8 cellular contexts compared by ENCODE assay signal in the genomic region with DNA sequence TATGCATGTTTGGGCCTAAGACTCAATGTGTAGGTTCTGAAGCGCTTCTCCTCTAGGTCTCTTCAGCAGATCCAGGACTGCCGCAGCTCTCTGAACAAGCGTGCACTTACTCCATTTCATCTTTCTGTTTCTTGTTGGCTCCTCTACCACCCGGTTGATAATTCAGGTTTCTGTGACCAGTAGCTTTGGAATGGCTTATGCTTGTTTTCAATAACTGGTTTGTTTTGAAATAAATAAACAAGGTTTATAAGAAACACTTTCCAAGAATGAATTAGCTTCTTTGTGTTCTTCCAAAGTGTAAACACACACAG. TPM values are rescaled to one million over a fixed set of nuclear protein-coding genes. Genes with fewer than 3 reads are reported as not detected.
DNase-seq lines count a peak whose midpoint lies in the region; ATAC-seq and TF ChIP-seq lines count a peak whose summit lies in the region.

No MANE protein-coding gene starts in this region.

- WGBS in adrenal gland, 4 donors: 2 to 8% (median 4%) methylated on average over 4 of the region's 4 CpGs
- WGBS in liver: 27% methylated on average over 4 of the region's 4 CpGs

- H3K36me3 Mint-ChIP-seq in activated T-cell treated with anti-CD3 and anti-CD28 coated beads, Interleukin-2, amount 50 U/mL, for 72 hours (ENCODE audit: insufficient read depth in 2 of 2): peaks cover 3 to 6% of the 10 kb centered on the region in 2 donors

- no peaks in the 10 kb centered on the region for H3K9me3 Mint-ChIP-seq in activated T-cell treated with anti-CD3 and anti-CD28 coated beads, Interleukin-2, amount 50 U/mL, for 72 hours

- H3K27ac ChIP-seq in adrenal gland (peak overlapping the region in 3 of 5 donors; percentile 85 to 90 (median 86)), liver (ENCODE audit: low read depth in 1 of 2, low read length in 2 of 2) (peak overlapping the region; percentile 90 to 94), tibial artery (peak overlapping the region; percentile 93 to 96)

- H3K4me1 ChIP-seq in adrenal gland (replicated peaks in 1 of 2): peaks cover 0 to 26% of the 10 kb centered on the region in 2 donors
- peaks cover 0 to 11% (median 2%) of the 10 kb centered on the region in 4 donors for H3K4me1 ChIP-seq in liver (ENCODE audit: control insufficient read depth in 4 of 4, insufficient read depth in 4 of 4, low read length in 3 of 4)
- H3K4me1 ChIP-seq in tibial artery: peaks cover 0 to 20% (median 4%) of the 10 kb centered on the region in 4 donors

- H3K4me3 Mint-ChIP-seq in activated T-cell treated with anti-CD3 and anti-CD28 coated beads, Interleukin-2, amount 50 U/mL, for 72 hours: peak overlapping the region; percentile 92 to 95

- TF ChIP-seq POLR2A in adrenal gland (IDR thresholded peaks at IDR 0.05): no peak

- peak overlapping the region in 2 of 4 donors; percentile 52 to 83 for H3K4me3 ChIP-seq in adrenal gland
- H3K4me3 ChIP-seq in liver (ENCODE audit: low read depth in 1 of 3, low read length in 3 of 3): peak overlapping the region; percentile 70 to 94 (median 89)
- peak overlapping the region; percentile 71 to 88 for H3K4me3 ChIP-seq in tibial artery

- H3K27me3 Mint-ChIP-seq in activated T-cell treated with anti-CD3 and anti-CD28 coated beads, Interleukin-2, amount 50 U/mL, for 72 hours (ENCODE audit: low read depth): no peaks in the 10 kb centered on the region

- DNase-seq in activated T-cell treated with anti-CD3 and anti-CD28 coated beads, Interleukin-2, amount 50 U/mL, for 72 hours: no peak
- DNase-seq in activated T-cell treated with anti-CD3 and anti-CD28 coated beads, Interleukin-2, amount 50 U/mL, for 48 hours: no peak
- DNase-seq in adrenal gland (no peak), tibial artery (no peak), GOT3 (lab: John Stamatoyannopoulos, UW) (no peak), NCI-H1105 (lab: John Stamatoyannopoulos, UW) (no peak), NCI-H748 treated with DMSO at 0.1 percent for 48 hours (lab: John Stamatoyannopoulos, UW) (no peak)

- no peaks in the 10 kb centered on the region for H3K27me3 ChIP-seq in adrenal gland
- H3K27me3 ChIP-seq in liver (ENCODE audit: control insufficient read depth in 4 of 4, insufficient read depth in 4 of 4, low read length in 3 of 4): no peaks in the 10 kb centered on the region
- H3K27me3 ChIP-seq in tibial artery: no peaks in the 10 kb centered on the region

- intact Hi-C loops in adrenal gland (cut with DNase I) (loop anchor here in 1 of 2 donors (10.0 kb wide), 1 partner anchor 51 kb away; no protein-coding TSS in a partner anchor), tibial artery (cut with DNase I; ENCODE audit: low total_unique reads) (no loop called here)

- H3K27ac Mint-ChIP-seq in activated T-cell treated with anti-CD3 and anti-CD28 coated beads, Interleukin-2, amount 50 U/mL, for 72 hours: peak overlapping the region; percentile 97

- TF ChIP-seq CTCF in adrenal gland (IDR thresholded peaks at IDR 0.05): no peak
- no peak for TF ChIP-seq CTCF in liver (IDR thresholded peaks at IDR 0.05; ENCODE audit: low read depth, low read length, missing input control)
- no peak for TF ChIP-seq CTCF in tibial artery (IDR thresholded peaks at IDR 0.05)

- peaks cover 55% of the 10 kb centered on the region for H3K4me1 Mint-ChIP-seq in activated T-cell treated with anti-CD3 and anti-CD28 coated beads, Interleukin-2, amount 50 U/mL, for 72 hours (ENCODE audit: low read depth)

- no peak for ATAC-seq in activated T-cell treated with anti-CD3 and anti-CD28 coated beads, Interleukin-2, amount 50 U/mL, for 72 hours (replicated peaks in 1 of 2)

- H3K36me3 ChIP-seq in adrenal gland (replicated peaks in 1 of 2) (no peaks in the 10 kb centered on the region), liver (ENCODE audit: control insufficient read depth in 4 of 4, insufficient read depth in 3 of 4, low read depth in 1 of 4, low read length in 3 of 4) (peaks cover 0 to 1% (median 0%) of the 10 kb centered on the region in 4 donors), tibial artery (no peaks in the 10 kb centered on the region)

- H3K9me3 ChIP-seq in adrenal gland (replicated peaks in 1 of 3) (no peaks in the 10 kb centered on the region), liver (ENCODE audit: control insufficient read depth in 4 of 4, low read length in 3 of 4) (no peaks in the 10 kb centered on the region), tibial artery (no peaks in the 10 kb centered on the region)

- peak overlapping the region; percentile 28 to 94 for H3K9ac ChIP-seq in liver (ENCODE audit: low read depth in 1 of 2, low read length in 2 of 2)

- TF ChIP-seq RAD21 in liver (IDR thresholded peaks at IDR 0.05): peak in 1 of 2 donors; percentile 14

TF ChIP-seq in liver, 16 proteins besides CTCF, POLR2A, EP300 and RAD21:
- TF ChIP-seq HNF4A (conservative IDR thresholded peaks at IDR 0.05): no peak
- no peak for TF ChIP-seq TAF1 (conservative IDR thresholded peaks at IDR 0.05)
- no peak for TF ChIP-seq EGR1 (IDR thresholded peaks at IDR 0.05; ENCODE audit: low read depth in 2 of 2)
- no peak for TF ChIP-seq RXRA (IDR thresholded peaks at IDR 0.05)
- TF ChIP-seq SP1 (IDR thresholded peaks at IDR 0.05): no peak
TF ChIP-seq in liver: peak in this region for 0.

RNA-seq across cellular contexts. Expression of a gene that starts 1.5 kb away (rescaled TPM):
- total RNA-seq in activated T-cell treated with anti-CD3 and anti-CD28 coated beads, Interleukin-2, amount 50 U/mL, for 72 hours: 10 to 100 TPM; 55.2 to 65.2 TPM
- total RNA-seq in adrenal gland (100 to 1,000 TPM in 2 of 8 donors, 10 to 100 TPM in 6; 46.7 to 172 (median 54.8) TPM), liver (1 to 10 TPM; 4.8 to 5.9 TPM)
- polyA plus RNA-seq in adrenal gland (10 to 100 TPM; 11.4 to 57.4 (median 14.6) TPM), liver (1 to 10 TPM; 3.2 to 6.6 TPM)

Comparison
In these comparisons a context has a peak if more than half of its experiments do, and no peak if none do; other contexts are left out.
1. RNA of a gene that starts 1.5 kb away (total RNA-seq): 55.2 to 65.2 TPM in activated T-cell treated with anti-CD3 and anti-CD28 coated beads, Interleukin-2, amount 50 U/mL, for 72 hours and 46.7 to 172 TPM in adrenal gland; 4.8 to 5.9 TPM in liver; every median in the first group is over 4 times any median in the second.
2. Peak in every context shown above with its lines, with median percentiles within 50 percentile points of each other: H3K27ac ChIP-seq.